Comparison of ENCODE assay signal across 23 cellular contexts in the genomic region with DNA sequence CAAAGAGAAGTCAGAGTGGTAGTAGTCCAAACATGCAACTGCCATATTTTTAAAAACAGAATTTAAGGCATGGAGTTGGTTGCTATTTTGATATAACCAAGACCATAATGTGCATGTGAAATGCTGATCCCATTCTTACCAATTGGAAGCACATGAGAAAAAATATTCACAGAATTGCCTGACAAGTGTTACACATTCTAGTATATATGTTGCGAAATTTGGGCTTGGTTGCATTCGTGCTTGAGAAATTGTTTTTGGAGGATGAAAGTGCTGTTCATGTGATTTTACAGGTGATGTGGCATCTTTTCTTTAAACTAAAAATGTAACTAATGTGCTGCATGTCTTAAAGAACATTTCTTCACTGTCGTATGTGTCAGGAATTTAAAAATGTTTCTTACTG.
"Had no signal": no experiment of that assay in that cellular context is flagged by ENCODE, and none has a peak within 500 bp of the region (broad histone marks: within the 10 kb centered on the region; RNA-seq: fewer than 3 reads in every experiment).

No MANE protein-coding gene starts in this region.

- H3K9me3 ChIP-seq: esophagus squamous epithelium, heart right ventricle, left lung, lower lobe of right lung, mucosa of descending colon, tibial nerve had no signal

- ATAC-seq: activated CD4-positive, alpha-beta T cell treated with anti-CD3 and anti-CD28 coated beads for 36 hours; foreskin keratinocyte; heart right ventricle; left lung; lower lobe of right lung; mucosa of descending colon; natural killer cell treated with Interleukin-12 subunit alpha and Interleukin-12 subunit beta and Interleukin-15 and Interleukin-18, amount 100 ng/mL, for 72 hours; right cardiac atrium had no signal

- H3K4me1 ChIP-seq: esophagus squamous epithelium, foreskin keratinocyte, heart right ventricle, left lung, lower lobe of right lung, tibial nerve had no signal

- FAIRE-seq: colon had no signal

- H3K27ac ChIP-seq: epithelial cell of prostate, esophagus squamous epithelium, foreskin keratinocyte, heart right ventricle, left lung, lower lobe of right lung, tibial nerve had no signal

- H3K36me3 ChIP-seq: esophagus squamous epithelium, heart right ventricle, left lung, lower lobe of right lung had no signal

- H3K27me3 ChIP-seq: esophagus squamous epithelium, foreskin keratinocyte, heart right ventricle, left lung, tibial nerve had no signal

- H3K4me3 ChIP-seq: esophagus squamous epithelium, heart right ventricle, left lung, lower lobe of right lung, mucosa of descending colon, tibial nerve had no signal

- DNase-seq: activated B cell treated with CpG ODN at 0.5 μM for 24 hours; activated CD4-positive, alpha-beta T cell treated with anti-CD3 and anti-CD28 coated beads for 36 hours; activated effector memory CD4-positive, alpha-beta T cell treated with Interleukin-2 at 50 U/mL for 16 hours; activated naive CD4-positive, alpha-beta T cell treated with Interleukin-2 at 50 U/mL for 16 hours; activated T-cell treated with anti-CD3 and anti-CD28 coated beads for 4 hours; anterior cingulate cortex; dermis blood vessel endothelial cell; effector CD4-positive, alpha-beta T cell; esophagus squamous epithelium; foreskin keratinocyte; heart right ventricle; left lung; lower lobe of right lung; mucosa of descending colon; posterior cingulate gyrus; right cardiac atrium; stimulated activated CD4-positive, alpha-beta T cell treated with anti-CD3 and anti-CD28 coated beads, Interleukin-2, amount 100 ng/mL, for 48 hours; stimulated activated naive CD4-positive, alpha-beta T cell treated with Interleukin-2 at 50 U/mL for 16 hours; T-helper 1 cell had no signal
